ENCODE assay signal across 35 cellular contexts in the genomic region with DNA sequence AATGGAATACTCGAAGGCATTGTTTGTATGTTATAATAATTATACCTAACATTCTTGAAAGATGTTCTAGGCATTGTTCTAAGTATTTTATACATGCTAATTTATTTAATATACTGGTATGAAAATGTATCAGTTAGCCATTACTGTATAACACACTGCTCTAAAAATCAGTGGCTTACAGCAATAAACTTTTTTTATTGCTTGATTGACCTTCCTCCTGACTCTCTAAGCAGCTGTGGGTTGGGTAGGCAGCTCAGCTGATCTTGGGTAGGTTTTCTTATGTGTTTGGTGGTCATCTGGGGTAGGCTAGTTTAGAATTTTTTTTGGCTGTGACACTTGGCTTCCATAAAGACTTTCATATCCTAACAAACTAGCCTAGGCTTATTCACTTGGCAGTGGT.
"Had no signal": no experiment of that assay in that cellular context is flagged by ENCODE, and none has a peak within 500 bp of the region (broad histone marks: within the 10 kb centered on the region; RNA-seq: fewer than 3 reads in every experiment).

No MANE protein-coding gene starts in this region.

- DNase-seq: Karpas-422, Kasumi-1, MG63, MM.1S, MV-4-11, NCI-H1048, NCI-H1092, NCI-H1092 treated with DMSO at 0.1 percent for 48 hours, NCI-H1105, NCI-H1105 treated with DMSO at 0.1 percent for 48 hours, NCI-H1417, NCI-H1417 treated with DMSO at 0.1 percent for 48 hours, NCI-H1436, NCI-H1436 treated with DMSO at 0.1 percent for 48 hours, NCI-H146, NCI-H1694, NCI-H1694 treated with DMSO at 0.1 percent for 48 hours, NCI-H187, NCI-H187 treated with DMSO at 0.1 percent for 48 hours, NCI-H1930, NCI-H2029, NCI-H2029 treated with DMSO at 0.1 percent for 48 hours, NCI-H2081, NCI-H2081 treated with DMSO at 0.1 percent for 48 hours, NCI-H2107, NCI-H2171, NCI-H2171 treated with DMSO at 0.1 percent for 48 hours, NCI-H2227 treated with DMSO at 0.1 percent for 48 hours, NCI-H226, NCI-H345, NCI-H446, NCI-H446 treated with DMSO at 0.1 percent for 48 hours, NCI-H510A, NCI-H510A treated with DMSO at 0.1 percent for 48 hours had no signal

- H3K4me2 ChIP-seq: KMS-11 had no signal

- H3K36me3 ChIP-seq: MG63 had no signal

- H3K27ac ChIP-seq: KMS-11 had no signal

- H3K4me3 ChIP-seq: MG63 had no signal

- H3K27me3 ChIP-seq: MG63 had no signal

- H3K9ac ChIP-seq: KMS-11 had no signal
